Comparison of ENCODE assay signal across 1 cellular context in the genomic region with DNA sequence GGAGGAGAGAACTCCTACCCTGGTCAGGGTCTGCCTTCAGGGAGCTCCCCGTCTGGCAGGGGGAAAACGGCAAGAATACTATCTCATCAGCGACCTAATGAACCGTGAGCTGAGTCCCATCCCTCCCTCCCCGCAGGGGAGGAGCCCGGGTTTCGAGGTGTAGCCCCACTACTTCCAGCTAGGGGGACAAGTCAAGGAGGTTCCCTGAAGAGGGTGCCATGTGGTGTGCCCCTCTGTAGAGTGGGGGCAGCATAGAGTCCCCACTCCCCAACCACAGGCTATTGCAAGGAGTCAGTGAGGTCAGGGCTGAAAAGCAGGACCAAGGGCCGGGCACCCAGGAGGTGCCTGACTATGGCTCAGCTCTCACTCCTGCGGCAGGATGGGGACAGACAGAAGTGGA.
TF ChIP-seq lines count a peak whose summit lies in the region.

No MANE protein-coding gene starts in this region.

TF ChIP-seq in HEK293, 187 proteins besides CTCF, POLR2A, EP300 and RAD21 (continued from another document):
- TF ChIP-seq, protein P1, sequence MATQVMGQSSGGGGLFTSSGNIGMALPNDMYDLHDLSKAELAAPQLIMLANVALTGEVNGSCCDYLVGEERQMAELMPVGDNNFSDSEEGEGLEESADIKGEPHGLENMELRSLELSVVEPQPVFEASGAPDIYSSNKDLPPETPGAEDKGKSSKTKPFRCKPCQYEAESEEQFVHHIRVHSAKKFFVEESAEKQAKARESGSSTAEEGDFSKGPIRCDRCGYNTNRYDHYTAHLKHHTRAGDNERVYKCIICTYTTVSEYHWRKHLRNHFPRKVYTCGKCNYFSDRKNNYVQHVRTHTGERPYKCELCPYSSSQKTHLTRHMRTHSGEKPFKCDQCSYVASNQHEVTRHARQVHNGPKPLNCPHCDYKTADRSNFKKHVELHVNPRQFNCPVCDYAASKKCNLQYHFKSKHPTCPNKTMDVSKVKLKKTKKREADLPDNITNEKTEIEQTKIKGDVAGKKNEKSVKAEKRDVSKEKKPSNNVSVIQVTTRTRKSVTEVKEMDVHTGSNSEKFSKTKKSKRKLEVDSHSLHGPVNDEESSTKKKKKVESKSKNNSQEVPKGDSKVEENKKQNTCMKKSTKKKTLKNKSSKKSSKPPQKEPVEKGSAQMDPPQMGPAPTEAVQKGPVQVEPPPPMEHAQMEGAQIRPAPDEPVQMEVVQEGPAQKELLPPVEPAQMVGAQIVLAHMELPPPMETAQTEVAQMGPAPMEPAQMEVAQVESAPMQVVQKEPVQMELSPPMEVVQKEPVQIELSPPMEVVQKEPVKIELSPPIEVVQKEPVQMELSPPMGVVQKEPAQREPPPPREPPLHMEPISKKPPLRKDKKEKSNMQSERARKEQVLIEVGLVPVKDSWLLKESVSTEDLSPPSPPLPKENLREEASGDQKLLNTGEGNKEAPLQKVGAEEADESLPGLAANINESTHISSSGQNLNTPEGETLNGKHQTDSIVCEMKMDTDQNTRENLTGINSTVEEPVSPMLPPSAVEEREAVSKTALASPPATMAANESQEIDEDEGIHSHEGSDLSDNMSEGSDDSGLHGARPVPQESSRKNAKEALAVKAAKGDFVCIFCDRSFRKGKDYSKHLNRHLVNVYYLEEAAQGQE (tag by site-specific recombination; IDR thresholded peaks at IDR 0.05): no peak
- TF ChIP-seq, protein P2, sequence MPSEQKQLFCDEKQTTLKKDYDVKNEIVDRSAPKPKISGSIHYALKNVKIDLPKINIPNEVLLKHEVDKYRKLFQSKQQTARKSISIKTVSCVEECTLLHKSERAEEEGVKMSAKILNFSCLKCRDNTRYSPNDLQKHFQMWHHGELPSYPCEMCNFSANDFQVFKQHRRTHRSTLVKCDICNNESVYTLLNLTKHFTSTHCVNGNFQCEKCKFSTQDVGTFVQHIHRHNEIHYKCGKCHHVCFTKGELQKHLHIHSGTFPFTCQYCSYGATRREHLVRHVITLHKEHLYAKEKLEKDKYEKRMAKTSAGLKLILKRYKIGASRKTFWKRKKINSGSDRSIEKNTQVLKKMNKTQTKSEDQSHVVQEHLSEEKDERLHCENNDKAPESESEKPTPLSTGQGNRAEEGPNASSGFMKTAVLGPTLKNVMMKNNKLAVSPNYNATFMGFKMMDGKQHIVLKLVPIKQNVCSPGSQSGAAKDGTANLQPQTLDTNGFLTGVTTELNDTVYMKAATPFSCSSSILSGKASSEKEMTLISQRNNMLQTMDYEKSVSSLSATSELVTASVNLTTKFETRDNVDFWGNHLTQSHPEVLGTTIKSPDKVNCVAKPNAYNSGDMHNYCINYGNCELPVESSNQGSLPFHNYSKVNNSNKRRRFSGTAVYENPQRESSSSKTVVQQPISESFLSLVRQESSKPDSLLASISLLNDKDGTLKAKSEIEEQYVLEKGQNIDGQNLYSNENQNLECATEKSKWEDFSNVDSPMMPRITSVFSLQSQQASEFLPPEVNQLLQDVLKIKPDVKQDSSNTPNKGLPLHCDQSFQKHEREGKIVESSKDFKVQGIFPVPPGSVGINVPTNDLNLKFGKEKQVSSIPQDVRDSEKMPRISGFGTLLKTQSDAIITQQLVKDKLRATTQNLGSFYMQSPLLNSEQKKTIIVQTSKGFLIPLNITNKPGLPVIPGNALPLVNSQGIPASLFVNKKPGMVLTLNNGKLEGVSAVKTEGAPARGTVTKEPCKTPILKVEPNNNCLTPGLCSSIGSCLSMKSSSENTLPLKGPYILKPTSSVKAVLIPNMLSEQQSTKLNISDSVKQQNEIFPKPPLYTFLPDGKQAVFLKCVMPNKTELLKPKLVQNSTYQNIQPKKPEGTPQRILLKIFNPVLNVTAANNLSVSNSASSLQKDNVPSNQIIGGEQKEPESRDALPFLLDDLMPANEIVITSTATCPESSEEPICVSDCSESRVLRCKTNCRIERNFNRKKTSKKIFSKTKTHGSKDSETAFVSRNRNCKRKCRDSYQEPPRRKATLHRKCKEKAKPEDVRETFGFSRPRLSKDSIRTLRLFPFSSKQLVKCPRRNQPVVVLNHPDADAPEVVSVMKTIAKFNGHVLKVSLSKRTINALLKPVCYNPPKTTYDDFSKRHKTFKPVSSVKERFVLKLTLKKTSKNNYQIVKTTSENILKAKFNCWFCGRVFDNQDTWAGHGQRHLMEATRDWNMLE (tag by site-specific recombination; conservative IDR thresholded peaks at IDR 0.05; ENCODE audit: low read depth): no peak
- TF ChIP-seq ZNF146 (tag by site-specific recombination; IDR thresholded peaks at IDR 0.05) (no peak), YY2 (tag by site-specific recombination; IDR thresholded peaks at IDR 0.05) (no peak), ZSCAN30 (tag by site-specific recombination; IDR thresholded peaks at IDR 0.05) (no peak), GLIS1 (tag by site-specific recombination; IDR thresholded peaks at IDR 0.05) (no peak), ZFP69B (tag by site-specific recombination; IDR thresholded peaks at IDR 0.05) (no peak), ZFP37 (tag by site-specific recombination; IDR thresholded peaks at IDR 0.05) (no peak), ZNF660 (tag by site-specific recombination; IDR thresholded peaks at IDR 0.05) (no peak), ZBTB1 (tag by site-specific recombination; IDR thresholded peaks at IDR 0.05) (no peak)
- TF ChIP-seq, protein P3, sequence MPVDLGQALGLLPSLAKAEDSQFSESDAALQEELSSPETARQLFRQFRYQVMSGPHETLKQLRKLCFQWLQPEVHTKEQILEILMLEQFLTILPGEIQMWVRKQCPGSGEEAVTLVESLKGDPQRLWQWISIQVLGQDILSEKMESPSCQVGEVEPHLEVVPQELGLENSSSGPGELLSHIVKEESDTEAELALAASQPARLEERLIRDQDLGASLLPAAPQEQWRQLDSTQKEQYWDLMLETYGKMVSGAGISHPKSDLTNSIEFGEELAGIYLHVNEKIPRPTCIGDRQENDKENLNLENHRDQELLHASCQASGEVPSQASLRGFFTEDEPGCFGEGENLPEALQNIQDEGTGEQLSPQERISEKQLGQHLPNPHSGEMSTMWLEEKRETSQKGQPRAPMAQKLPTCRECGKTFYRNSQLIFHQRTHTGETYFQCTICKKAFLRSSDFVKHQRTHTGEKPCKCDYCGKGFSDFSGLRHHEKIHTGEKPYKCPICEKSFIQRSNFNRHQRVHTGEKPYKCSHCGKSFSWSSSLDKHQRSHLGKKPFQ (tag by site-specific recombination; IDR thresholded peaks at IDR 0.05): no peak
- TF ChIP-seq, protein P4, sequence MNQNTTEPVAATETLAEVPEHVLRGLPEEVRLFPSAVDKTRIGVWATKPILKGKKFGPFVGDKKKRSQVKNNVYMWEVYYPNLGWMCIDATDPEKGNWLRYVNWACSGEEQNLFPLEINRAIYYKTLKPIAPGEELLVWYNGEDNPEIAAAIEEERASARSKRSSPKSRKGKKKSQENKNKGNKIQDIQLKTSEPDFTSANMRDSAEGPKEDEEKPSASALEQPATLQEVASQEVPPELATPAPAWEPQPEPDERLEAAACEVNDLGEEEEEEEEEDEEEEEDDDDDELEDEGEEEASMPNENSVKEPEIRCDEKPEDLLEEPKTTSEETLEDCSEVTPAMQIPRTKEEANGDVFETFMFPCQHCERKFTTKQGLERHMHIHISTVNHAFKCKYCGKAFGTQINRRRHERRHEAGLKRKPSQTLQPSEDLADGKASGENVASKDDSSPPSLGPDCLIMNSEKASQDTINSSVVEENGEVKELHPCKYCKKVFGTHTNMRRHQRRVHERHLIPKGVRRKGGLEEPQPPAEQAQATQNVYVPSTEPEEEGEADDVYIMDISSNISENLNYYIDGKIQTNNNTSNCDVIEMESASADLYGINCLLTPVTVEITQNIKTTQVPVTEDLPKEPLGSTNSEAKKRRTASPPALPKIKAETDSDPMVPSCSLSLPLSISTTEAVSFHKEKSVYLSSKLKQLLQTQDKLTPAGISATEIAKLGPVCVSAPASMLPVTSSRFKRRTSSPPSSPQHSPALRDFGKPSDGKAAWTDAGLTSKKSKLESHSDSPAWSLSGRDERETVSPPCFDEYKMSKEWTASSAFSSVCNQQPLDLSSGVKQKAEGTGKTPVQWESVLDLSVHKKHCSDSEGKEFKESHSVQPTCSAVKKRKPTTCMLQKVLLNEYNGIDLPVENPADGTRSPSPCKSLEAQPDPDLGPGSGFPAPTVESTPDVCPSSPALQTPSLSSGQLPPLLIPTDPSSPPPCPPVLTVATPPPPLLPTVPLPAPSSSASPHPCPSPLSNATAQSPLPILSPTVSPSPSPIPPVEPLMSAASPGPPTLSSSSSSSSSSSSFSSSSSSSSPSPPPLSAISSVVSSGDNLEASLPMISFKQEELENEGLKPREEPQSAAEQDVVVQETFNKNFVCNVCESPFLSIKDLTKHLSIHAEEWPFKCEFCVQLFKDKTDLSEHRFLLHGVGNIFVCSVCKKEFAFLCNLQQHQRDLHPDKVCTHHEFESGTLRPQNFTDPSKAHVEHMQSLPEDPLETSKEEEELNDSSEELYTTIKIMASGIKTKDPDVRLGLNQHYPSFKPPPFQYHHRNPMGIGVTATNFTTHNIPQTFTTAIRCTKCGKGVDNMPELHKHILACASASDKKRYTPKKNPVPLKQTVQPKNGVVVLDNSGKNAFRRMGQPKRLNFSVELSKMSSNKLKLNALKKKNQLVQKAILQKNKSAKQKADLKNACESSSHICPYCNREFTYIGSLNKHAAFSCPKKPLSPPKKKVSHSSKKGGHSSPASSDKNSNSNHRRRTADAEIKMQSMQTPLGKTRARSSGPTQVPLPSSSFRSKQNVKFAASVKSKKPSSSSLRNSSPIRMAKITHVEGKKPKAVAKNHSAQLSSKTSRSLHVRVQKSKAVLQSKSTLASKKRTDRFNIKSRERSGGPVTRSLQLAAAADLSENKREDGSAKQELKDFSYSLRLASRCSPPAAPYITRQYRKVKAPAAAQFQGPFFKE (tag by site-specific recombination; IDR thresholded peaks at IDR 0.05; ENCODE audit: borderline replicate concordance): no peak
